In genomic region chr17:19460695-19461094, GRCh38 we compare ENCODE assay signal across 1 cellular context.
TF ChIP-seq lines count a peak whose summit lies in the region.

No MANE protein-coding gene starts in this region.

TF ChIP-seq in H1, 55 proteins besides CTCF, POLR2A, EP300 and RAD21:
- TF ChIP-seq RNF2 (IDR thresholded peaks at IDR 0.05; ENCODE audit: borderline replicate concordance, low read depth, low read length, missing control alignments, poor library complexity, severe bottlenecking) (no peak), CREB1 (IDR thresholded peaks at IDR 0.05) (no peak), MAFK (IDR thresholded peaks at IDR 0.05; ENCODE audit: low read depth, low read length) (no peak), SUZ12 (IDR thresholded peaks at IDR 0.05; ENCODE audit: low read length) (no peak), TAF7 (optimal IDR thresholded peaks at IDR 0.05; ENCODE audit: borderline replicate concordance, low read depth, low read length) (peak; percentile 63), EZH2 (IDR thresholded peaks at IDR 0.05; ENCODE audit: low read depth, low read length, severe bottlenecking) (no peak), MAX (IDR thresholded peaks at IDR 0.05) (no peak)
- TF ChIP-seq, protein P1, sequence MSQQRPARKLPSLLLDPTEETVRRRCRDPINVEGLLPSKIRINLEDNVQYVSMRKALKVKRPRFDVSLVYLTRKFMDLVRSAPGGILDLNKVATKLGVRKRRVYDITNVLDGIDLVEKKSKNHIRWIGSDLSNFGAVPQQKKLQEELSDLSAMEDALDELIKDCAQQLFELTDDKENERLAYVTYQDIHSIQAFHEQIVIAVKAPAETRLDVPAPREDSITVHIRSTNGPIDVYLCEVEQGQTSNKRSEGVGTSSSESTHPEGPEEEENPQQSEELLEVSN (IDR thresholded peaks at IDR 0.05): no peak
